ENCODE assay signal across 19 cellular contexts in genomic region chr7:94064541-94065191, GRCh38.
DNase-seq lines count a peak whose midpoint lies in the region; ATAC-seq, FAIRE-seq and TF ChIP-seq lines count a peak whose summit lies in the region.
"Had no signal": no experiment of that assay in that cellular context is flagged by ENCODE, and none has a peak within 500 bp of the region (broad histone marks: within the 10 kb centered on the region; RNA-seq: fewer than 3 reads in every experiment).

No MANE protein-coding gene starts in this region.

- H3K9me2 ChIP-seq in GM23338 (ENCODE audit: insufficient read depth) = no peaks in the 10 kb centered on the region

- no peaks in the 10 kb centered on the region for H3K27me3 Mint-ChIP-seq in GM23338 (ENCODE audit: insufficient read depth, low read depth, poor library complexity)

- TF ChIP-seq POLR2A in endothelial cell of umbilical vein (IDR thresholded peaks at IDR 0.05; ENCODE audit: low read depth, low read length) = peak; percentile 68

- H3K4me2 ChIP-seq in GM23338 (no peak overlapping the region), endothelial cell of umbilical vein (ENCODE audit: insufficient read depth, low read length) (peak overlapping the region; percentile 55)

- H3K9ac ChIP-seq in endothelial cell of umbilical vein (replicated peaks; ENCODE audit: extremely low read depth, insufficient read depth, low read length) = no peak overlapping the region

- H3K9me3 ChIP-seq in endothelial cell of umbilical vein (replicated peaks; ENCODE audit: control insufficient read depth, insufficient read depth, low read length) = no peaks in the 10 kb centered on the region
- H3K9me3 ChIP-seq: ascending aorta, psoas muscle, thyroid gland had no signal

- H3K9me3 Mint-ChIP-seq in GM23338 = no peaks in the 10 kb centered on the region
- H3K9me3 Mint-ChIP-seq: activated CD4-positive, alpha-beta memory T cell treated with anti-CD3 and anti-CD28 coated beads for 36 hours had no signal

- no peaks in the 10 kb centered on the region for H3K27me3 ChIP-seq in GM23338 (ENCODE audit: insufficient read depth)
- peaks cover 60 to 86% of the 10 kb centered on the region in 2 experiments for H3K27me3 ChIP-seq in endothelial cell of umbilical vein (ENCODE audit: control insufficient read depth in 2 of 2, insufficient read depth in 2 of 2, low read length in 2 of 2)
- H3K27me3 ChIP-seq: ascending aorta, thyroid gland had no signal

- H3K27ac ChIP-seq in GM23338 (ENCODE audit: low read depth) (no peak overlapping the region), endothelial cell of umbilical vein (ENCODE audit: insufficient read depth, low read depth, low read length) (no peak overlapping the region)
- H3K27ac ChIP-seq: ascending aorta, psoas muscle, thyroid gland had no signal

- CTCF ChIA-PET in endothelial cell of umbilical vein (lab: Charles Lee) = interaction anchor here (0.6 to 3.3 kb wide), 9 partner anchors 23 to 1242 kb away, joined by 3 to 13 read pairs (median 4); partner anchors contain the start of gene GNG11

- no peaks in the 10 kb centered on the region for H3K9me1 ChIP-seq in endothelial cell of umbilical vein (replicated peaks; ENCODE audit: control insufficient read depth, extremely low read depth, insufficient read depth, low read length)

- H3K36me3 ChIP-seq in GM23338 (ENCODE audit: insufficient read depth) (no peaks in the 10 kb centered on the region), endothelial cell of umbilical vein (ENCODE audit: control insufficient read depth in 2 of 2, extremely low read depth in 1 of 2, insufficient read depth in 2 of 2, low read length in 2 of 2) (no peaks in the 10 kb centered on the region)
- H3K36me3 ChIP-seq: ascending aorta, thyroid gland had no signal

- no peaks in the 10 kb centered on the region for H3K4me1 ChIP-seq in GM23338 (ENCODE audit: insufficient read depth)
- peaks cover 25% of the 10 kb centered on the region for H3K4me1 ChIP-seq in endothelial cell of umbilical vein (ENCODE audit: control insufficient read depth, extremely low read depth, insufficient read depth, low read length)
- H3K4me1 ChIP-seq: ascending aorta, psoas muscle, thyroid gland had no signal

- POLR2A ChIA-PET in endothelial cell of umbilical vein (lab: Charles Lee) = interaction anchor here (0.7 to 0.8 kb wide), 2 partner anchors 19 to 162 kb away, joined by 7 to 10 read pairs; no protein-coding TSS in a partner anchor

- intact Hi-C loops in endothelial cell of umbilical vein (cut with micrococcal nuclease) = loop anchor here (1.0 to 5.0 kb wide), 9 partner anchors 22 to 349 kb away; partner anchors contain the start of genes BET1 and GNG11

- TF ChIP-seq CTCF in GM23338 (conservative IDR thresholded peaks at IDR 0.05; ENCODE audit: low read depth in 2 of 2) (peak; percentile 26 to 50; a peak in 2 of 4 replicates), endothelial cell of umbilical vein (IDR thresholded peaks at IDR 0.05; ENCODE audit: extremely low read depth in 1 of 2, insufficient read depth in 1 of 2, low read depth in 1 of 2, low read length in 2 of 2) (peak; percentile 7 to 9)

- peak; percentile 69 for DNase-seq in A172 (ENCODE audit: low spot score)
- DNase-seq in GM23338 (ENCODE audit: low spot score) = peak; percentile 32
- peak; percentile 89 for DNase-seq in endothelial cell of umbilical vein (ENCODE audit: low read depth, low spot score)
- DNase-seq in stimulated activated naive CD8-positive, alpha-beta T cell treated with anti-CD3 and anti-CD28 coated beads, Interleukin-15, Interleukin-2, amounts not matched to agents 100 U/mL and 50 U/mL, for 24 hours = no peak
- no peak for DNase-seq in SKM-1 (lab: John Stamatoyannopoulos, UW; ENCODE audit: unreplicated experiment)
- DNase-seq in CD1c-positive myeloid dendritic cell (ENCODE audit: extremely low spot score) = no peak
- DNase-seq in GM03348 (ENCODE audit: low spot score) = no peak
- DNase-seq: activated CD4-positive, alpha-beta memory T cell treated with anti-CD3 and anti-CD28 coated beads for 36 hours; activated effector memory CD4-positive, alpha-beta T cell treated with Interleukin-2 at 50 U/mL for 16 hours; kidney; NCI-H1436 treated with DMSO at 0.1 percent for 48 hours; NCI-H524 treated with DMSO at 0.1 percent for 48 hours; psoas muscle; T1000; thyroid gland had no signal

- FAIRE-seq in endothelial cell of umbilical vein (lab: Jason Lieb, UNC) = peak; percentile 71
- FAIRE-seq: frontal cortex, kidney had no signal

- H3K36me3 Mint-ChIP-seq in GM23338 (ENCODE audit: low read depth) = no peaks in the 10 kb centered on the region
- H3K36me3 Mint-ChIP-seq: activated CD4-positive, alpha-beta memory T cell treated with anti-CD3 and anti-CD28 coated beads for 36 hours had no signal

- H3K27ac Mint-ChIP-seq in GM23338 = no peak overlapping the region
- H3K27ac Mint-ChIP-seq: activated CD4-positive, alpha-beta memory T cell treated with anti-CD3 and anti-CD28 coated beads for 36 hours had no signal

- BruUV-seq in endothelial cell of umbilical vein (replicated peaks; lab: Mats Ljungman, UMichigan) = no TSS peak

- H4K20me1 ChIP-seq in GM23338 (replicated peaks; ENCODE audit: insufficient read depth) (no peaks in the 10 kb centered on the region), endothelial cell of umbilical vein (replicated peaks; ENCODE audit: control insufficient read depth, extremely low read depth, insufficient read depth, low read length) (peaks cover 2% of the 10 kb centered on the region)

- H2AFZ ChIP-seq in GM23338 (no peak overlapping the region), endothelial cell of umbilical vein (ENCODE audit: low read depth, low read length) (no peak overlapping the region)

- no peaks in the 10 kb centered on the region for H3K79me2 ChIP-seq in GM23338 (replicated peaks; ENCODE audit: insufficient read depth)
- no peaks in the 10 kb centered on the region for H3K79me2 ChIP-seq in endothelial cell of umbilical vein (ENCODE audit: control insufficient read depth, insufficient read depth, low read length)

- peaks cover 2% of the 10 kb centered on the region; the same call in 2 of the 3 replicates for H3K4me1 Mint-ChIP-seq in GM23338

- ATAC-seq in GM23338 (peak; percentile 58; the same call in 2 of the 3 replicates), SK-N-SH treated with all-trans-retinoic acid at 6 μM for 48 hours (peak; percentile 22; the same call in 2 of the 3 replicates)
- ATAC-seq in stimulated activated naive CD8-positive, alpha-beta T cell treated with anti-CD3 and anti-CD28 coated beads, Interleukin-15, Interleukin-2, amounts not matched to agents 100 U/mL and 50 U/mL, for 24 hours = no peak
- ATAC-seq: psoas muscle, Right ventricle myocardium inferior had no signal

- dilution Hi-C loops in endothelial cell of umbilical vein (cut with MboI; ENCODE audit: extremely low pct_ligation_motif_present, low sequenced_read_pairs) = no loop called here

- no peaks in the 10 kb centered on the region for H3F3A ChIP-seq in GM23338 (replicated peaks; ENCODE audit: low read depth)

- H3K4me3 Mint-ChIP-seq in GM23338 = no peak overlapping the region
- H3K4me3 Mint-ChIP-seq: activated CD4-positive, alpha-beta memory T cell treated with anti-CD3 and anti-CD28 coated beads for 36 hours had no signal

- H3K4me3 ChIP-seq in GM23338 (no peak overlapping the region), endothelial cell of umbilical vein (replicated peaks in 1 of 3; ENCODE audit: insufficient read depth in 1 of 3, low read depth in 1 of 3, low read length in 3 of 3) (no peak overlapping the region)
- H3K4me3 ChIP-seq: ascending aorta, psoas muscle, thyroid gland had no signal

TF ChIP-seq in GM23338, 12 proteins besides CTCF, POLR2A, EP300 and RAD21 (continues in another document):
- no peak for TF ChIP-seq NANOG (IDR thresholded peaks at IDR 0.05; ENCODE audit: borderline replicate concordance)
- TF ChIP-seq ETS1 (IDR thresholded peaks at IDR 0.05) = no peak
- no peak for TF ChIP-seq ZNF331 (CRISPR knock-in tag; IDR thresholded peaks at IDR 0.05; ENCODE audit: low read depth)
- TF ChIP-seq POLR2AphosphoS5 (IDR thresholded peaks at IDR 0.05; ENCODE audit: low read depth) = no peak

TF ChIP-seq in SK-N-SH treated with all-trans-retinoic acid at 6 μM for 48 hours, 23 proteins besides CTCF, POLR2A, EP300 and RAD21 (continues in another document):
- TF ChIP-seq ZNF70 (CRISPR knock-in tag; IDR thresholded peaks at IDR 0.05) (no peak), TCF4 (CRISPR knock-in tag; IDR thresholded peaks at IDR 0.05; ENCODE audit: borderline replicate concordance) (peak; percentile 24; the same call in 1 of the 2 replicates), POU6F1 (CRISPR knock-in tag; IDR thresholded peaks at IDR 0.05; ENCODE audit: borderline replicate concordance, low read depth) (no peak)

TF ChIP-seq in endothelial cell of umbilical vein, 7 proteins besides CTCF, POLR2A, EP300 and RAD21:
- TF ChIP-seq MAX (IDR thresholded peaks at IDR 0.05; ENCODE audit: insufficient read depth, insufficient read length) (no peak), GATA2 (IDR thresholded peaks at IDR 0.05; ENCODE audit: insufficient read depth, insufficient read length, low read depth, low read length) (peak; percentile 100), EZH2 (IDR thresholded peaks at IDR 0.05; ENCODE audit: borderline replicate concordance, low read depth, low read length, severe bottlenecking) (no peak), POLR2AphosphoS5 (IDR thresholded peaks at IDR 0.05; ENCODE audit: insufficient read depth, low read depth, low read length) (peak; percentile 88), FOS (IDR thresholded peaks at IDR 0.05; ENCODE audit: borderline replicate concordance, insufficient read depth, low read length) (peak; percentile 93), MYC (IDR thresholded peaks at IDR 0.05; ENCODE audit: low read depth, low read length) (no peak), JUN (IDR thresholded peaks at IDR 0.05; ENCODE audit: borderline replicate concordance, insufficient read depth, insufficient read length, low read depth) (peak; percentile 79)

Comparison
In these comparisons a context has a peak if more than half of its experiments do, and no peak if none do; other contexts are left out.
1. DNase-seq: peak in A172 (single experiment), GM23338 (single experiment) and endothelial cell of umbilical vein (single experiment); none in stimulated activated naive CD8-positive, alpha-beta T cell treated with anti-CD3 and anti-CD28 coated beads, Interleukin-15, Interleukin-2, amounts not matched to agents 100 U/mL and 50 U/mL, for 24 hours (single experiment), SKM-1 (single experiment), CD1c-positive myeloid dendritic cell (single experiment) and GM03348 (single experiment).